In the genomic region with DNA sequence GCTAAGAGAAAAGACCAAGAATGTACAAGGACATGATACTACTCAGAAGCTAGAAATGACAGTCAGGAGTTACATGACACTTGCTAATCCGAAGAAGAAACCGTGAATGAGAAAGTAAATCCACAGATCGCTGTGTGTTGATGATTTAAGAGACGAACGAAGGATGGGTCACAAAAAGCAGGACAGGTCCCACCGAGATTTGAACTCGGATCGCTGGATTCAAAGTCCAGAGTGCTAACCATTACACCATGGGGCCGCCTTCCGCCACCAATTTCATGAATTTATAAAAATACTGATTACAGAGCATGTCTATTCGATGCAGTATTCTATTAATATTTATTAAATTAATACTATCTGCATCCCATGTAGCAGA, we compare ENCODE assay signal across 8 cellular contexts. TPM values are rescaled to one million over a fixed set of nuclear protein-coding genes. Genes with fewer than 3 reads are reported as not detected.
DNase-seq lines count a peak whose midpoint lies in the region; ATAC-seq, FAIRE-seq and TF ChIP-seq lines count a peak whose summit lies in the region.

No MANE protein-coding gene starts in this region.

- H3K27me3 ChIP-seq in bronchial epithelial cell (ENCODE audit: control insufficient read depth, insufficient read depth, low read length) (no peaks in the 10 kb centered on the region), SJCRH30 (no peaks in the 10 kb centered on the region)
- H3K27me3 ChIP-seq in naive thymus-derived CD4-positive, alpha-beta T cell (ENCODE audit: control insufficient read depth in 2 of 2, insufficient read depth in 2 of 2, low read length in 2 of 2): no peaks in the 10 kb centered on the region

- H3K36me3 ChIP-seq in bronchial epithelial cell (ENCODE audit: control insufficient read depth, insufficient read depth, low read length) (no peaks in the 10 kb centered on the region), SJCRH30 (no peaks in the 10 kb centered on the region)
- H3K36me3 ChIP-seq in naive thymus-derived CD4-positive, alpha-beta T cell (ENCODE audit: control insufficient read depth in 2 of 3, insufficient read depth in 3 of 3, low read length in 3 of 3): no peaks in the 10 kb centered on the region

- peaks cover 0 to 8% (median 0%) of the 10 kb centered on the region in 5 donors for H3K27me3 Mint-ChIP-seq in naive thymus-derived CD4-positive, alpha-beta T cell

- H3K36me3 Mint-ChIP-seq in naive thymus-derived CD4-positive, alpha-beta T cell: peaks cover 0 to 7% (median 0%) of the 10 kb centered on the region in 5 donors

- no peaks in the 10 kb centered on the region for H3K9me3 ChIP-seq in naive thymus-derived CD4-positive, alpha-beta T cell (ENCODE audit: control insufficient read depth in 2 of 3, low read length in 3 of 3)
- no peaks in the 10 kb centered on the region for H3K9me3 ChIP-seq in SJCRH30 (replicated peaks)

- H3K27ac Mint-ChIP-seq in naive thymus-derived CD4-positive, alpha-beta T cell: peak overlapping the region; percentile 56 to 100 (median 94)

- FAIRE-seq in bronchial epithelial cell (lab: Jason Lieb, UNC): no peak

- peak overlapping the region in 9 of 10 donors; percentile 25 to 100 (median 73) for H3K4me3 Mint-ChIP-seq in naive thymus-derived CD4-positive, alpha-beta T cell

- no peak overlapping the region for H3K27ac ChIP-seq in naive thymus-derived CD4-positive, alpha-beta T cell (ENCODE audit: low read depth, low read length)
- H3K27ac ChIP-seq in SJCRH30: no peak overlapping the region

- peaks cover 0 to 27% (median 4%) of the 10 kb centered on the region in 11 donors for H3K9me3 Mint-ChIP-seq in naive thymus-derived CD4-positive, alpha-beta T cell

- intact Hi-C loops in naive thymus-derived CD4-positive, alpha-beta T cell (cut with micrococcal nuclease): loop anchor here in 1 of 2 donors (5.0 kb wide), 2 partner anchors 39 to 134 kb away; a partner anchor contains a TSS

- H3K4me1 ChIP-seq in naive thymus-derived CD4-positive, alpha-beta T cell (ENCODE audit: control insufficient read depth in 2 of 2, insufficient read depth in 2 of 2, low read length in 2 of 2): peaks cover 4 to 19% of the 10 kb centered on the region in 2 donors
- no peaks in the 10 kb centered on the region for H3K4me1 ChIP-seq in SJCRH30

- POLR2A ChIA-PET in naive thymus-derived CD4-positive, alpha-beta T cell (lab: Charles Lee): interaction anchor here (0.9 to 6.3 kb wide), 7 partner anchors 8 to 258 kb away, joined by 3 to 37 read pairs (median 8); a partner anchor contains a TSS

- CTCF ChIA-PET in naive thymus-derived CD4-positive, alpha-beta T cell (lab: Charles Lee): no interaction called here

- no peak for TF ChIP-seq CTCF in bronchial epithelial cell (IDR thresholded peaks at IDR 0.05; ENCODE audit: insufficient read depth, low read length, severe bottlenecking)

- H3K4me3 ChIP-seq in bronchial epithelial cell (ENCODE audit: low read depth, low read length) (no peak overlapping the region), SJCRH30 (no peak overlapping the region)
- no peak overlapping the region for H3K4me3 ChIP-seq in naive thymus-derived CD4-positive, alpha-beta T cell (ENCODE audit: low read length)

- no peak for ATAC-seq in naive thymus-derived CD4-positive, alpha-beta T cell
- no peak for ATAC-seq in GM18873 (IDR thresholded peaks at IDR 0.05; ENCODE audit: low FRiP score, unreplicated experiment)

- DNase-seq in activated naive CD4-positive, alpha-beta T cell treated with Interleukin-2 at 50 U/mL for 16 hours: peak; percentile 50
- DNase-seq in activated naive CD4-positive, alpha-beta T cell (lab: John Stamatoyannopoulos, UW): no peak
- DNase-seq in RPMI8226: peak; percentile 86
- DNase-seq in bronchial epithelial cell (ENCODE audit: low read depth): peak; percentile 56
- peak in 5 of 9 donors; percentile 22 to 46 (median 45) for DNase-seq in naive thymus-derived CD4-positive, alpha-beta T cell
- no peak for DNase-seq in SJCRH30
- no peak for DNase-seq in NCI-H2196 (lab: John Stamatoyannopoulos, UW; ENCODE audit: unreplicated experiment)

- H3K4me1 Mint-ChIP-seq in naive thymus-derived CD4-positive, alpha-beta T cell: peaks cover 5 to 56% (median 40%) of the 10 kb centered on the region in 7 donors

RNA-seq across cellular contexts. Expression of gene BTN3A2, which starts 54.0 kb away (rescaled TPM):
- total RNA-seq in bronchial epithelial cell: 0.51 and 1.3 TPM in 2 replicates
- total RNA-seq in naive thymus-derived CD4-positive, alpha-beta T cell: 100 to 1,000 TPM; 131 to 274 (median 180) TPM
- polyA plus RNA-seq in naive thymus-derived CD4-positive, alpha-beta T cell: 100 to 1,000 TPM; 113 to 142 TPM
- 0.77 and 0.79 TPM in 2 replicates for total RNA-seq in SJCRH30 (2014; rRNA removed; shearing (Covaris generic))

Comparison
In these comparisons a context has a peak if more than half of its experiments do, and no peak if none do; other contexts are left out.
1. DNase-seq: peak in activated naive CD4-positive, alpha-beta T cell treated with Interleukin-2 at 50 U/mL for 16 hours (single experiment), RPMI8226 (single experiment), bronchial epithelial cell (single experiment) and naive thymus-derived CD4-positive, alpha-beta T cell (5 of 9); none in activated naive CD4-positive, alpha-beta T cell (0 of 4), SJCRH30 (0 of 2) and NCI-H2196 (single experiment).
2. RNA of gene BTN3A2, which starts 54.0 kb away (total RNA-seq): 131 to 274 TPM in naive thymus-derived CD4-positive, alpha-beta T cell; 0.51 to 1.3 TPM in bronchial epithelial cell and 0.77 to 0.79 TPM in SJCRH30; every median in the first group is over 10 times any median in the second.